Comparison of ENCODE assay signal across 8 cellular contexts in the genomic region with DNA sequence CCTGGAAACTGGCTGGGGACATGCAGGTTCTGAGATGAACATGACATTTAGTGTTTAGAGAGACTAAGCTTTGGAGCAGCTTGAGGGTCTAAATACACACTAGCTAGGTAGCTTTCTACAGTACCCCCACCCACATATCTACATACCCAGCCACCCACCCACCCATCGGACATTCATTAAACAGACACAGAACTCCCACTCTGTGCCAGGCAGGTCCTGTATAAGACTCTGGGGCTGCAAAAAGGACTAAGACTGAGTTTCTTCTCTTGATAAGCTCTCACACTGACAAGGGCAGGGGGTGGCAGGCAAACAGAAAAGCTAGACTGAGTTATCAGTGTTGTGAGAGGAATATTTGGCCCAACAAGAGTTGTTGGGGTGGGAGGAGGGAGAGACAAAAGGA. TPM values are rescaled to one million over a fixed set of nuclear protein-coding genes. Genes with fewer than 3 reads are reported as not detected.
DNase-seq lines count a peak whose midpoint lies in the region; ATAC-seq, FAIRE-seq and TF ChIP-seq lines count a peak whose summit lies in the region.

No MANE protein-coding gene starts in this region.

- DNase-seq in CD4-positive, alpha-beta T cell, result no peak
- no peak for DNase-seq in pancreas
- DNase-seq in stimulated activated CD4-positive, alpha-beta T cell treated with anti-CD3 and anti-CD28 coated beads, Interleukin-4, amount 100 ng/mL, for 1 hour, result no peak
- DNase-seq in COLO829 (ENCODE audit: low spot score), result no peak
- no peak for DNase-seq in aorta

- POLR2A ChIA-PET in CD4-positive, alpha-beta T cell (lab: Charles Lee), result interaction anchor here (0.5 to 5.5 kb wide), 14 partner anchors 7 to 393 kb away, joined by 3 to 194 read pairs (median 5); a partner anchor contains a TSS

- peaks cover 78% of the 10 kb centered on the region for H3K4me1 Mint-ChIP-seq in CD4-positive, alpha-beta T cell (ENCODE audit: low read depth)

- H3K9me3 ChIP-seq in CD4-positive, alpha-beta T cell (ENCODE audit: control insufficient read depth, low read length), result no peaks in the 10 kb centered on the region
- H3K9me3 ChIP-seq in esophagus (ENCODE audit: control insufficient read depth in 2 of 2, insufficient read depth in 1 of 2, low read depth in 1 of 2, low read length in 1 of 2), result no peaks in the 10 kb centered on the region
- no peaks in the 10 kb centered on the region for H3K9me3 ChIP-seq in pancreas
- H3K9me3 ChIP-seq in aorta (ENCODE audit: control insufficient read depth, low read length), result no peaks in the 10 kb centered on the region

- WGBS in esophagus, 2 donors, result 66 to 87% methylated on average over 1 of the region's 1 CpG
- WGBS in pancreas, 2 donors, result 75 to 82% methylated on average over 1 of the region's 1 CpG
- 38 to 39% methylated on average over 1 of the region's 1 CpG for WGBS in aorta, 2 donors

- H3K4me3 ChIP-seq in esophagus (ENCODE audit: low read depth in 1 of 2, low read length in 2 of 2) (no peak overlapping the region), pancreas (no peak overlapping the region), aorta (ENCODE audit: low read length in 2 of 2) (no peak overlapping the region)

- CTCF ChIA-PET in CD4-positive, alpha-beta T cell (lab: Charles Lee), result interaction anchor here (0.9 to 6.3 kb wide), 4 partner anchors 12 to 280 kb away, joined by 3 to 74 read pairs (median 14); a partner anchor contains a TSS

- peak overlapping the region; percentile 97 for H3K27ac Mint-ChIP-seq in CD4-positive, alpha-beta T cell

- no peaks in the 10 kb centered on the region for H3K27me3 Mint-ChIP-seq in CD4-positive, alpha-beta T cell

- H3K36me3 ChIP-seq in esophagus (ENCODE audit: control insufficient read depth in 2 of 2, insufficient read depth in 2 of 2, low read length in 1 of 2) (peaks cover 0 to 5% of the 10 kb centered on the region in 2 donors), pancreas (no peaks in the 10 kb centered on the region), aorta (ENCODE audit: control insufficient read depth in 1 of 2, insufficient read depth in 2 of 2, low read length in 1 of 2) (no peaks in the 10 kb centered on the region)

- ATAC-seq in CD4-positive, alpha-beta T cell (ENCODE audit: poor library complexity), result no peak
- no peak for ATAC-seq in pancreas
- no peak for ATAC-seq in GM18867 (IDR thresholded peaks at IDR 0.05; ENCODE audit: unreplicated experiment)
- no peak for ATAC-seq in aorta (ENCODE audit: low FRiP score)

- H3K27ac ChIP-seq in CD4-positive, alpha-beta T cell (ENCODE audit: low read depth, low read length), result peak overlapping the region; percentile 93
- H3K27ac ChIP-seq in VCaP (peak overlapping the region; percentile 98), esophagus (ENCODE audit: low read depth in 2 of 2, low read length in 1 of 2) (peak overlapping the region; percentile 76 to 88), pancreas (peak overlapping the region in 3 of 4 donors; percentile 46 to 80 (median 74)), aorta (ENCODE audit: low read depth in 1 of 2, low read length in 2 of 2) (peak overlapping the region in 1 of 2 donors; percentile 54)

- TF ChIP-seq CTCF in CD4-positive, alpha-beta T cell (IDR thresholded peaks at IDR 0.05), result no peak
- no peak for TF ChIP-seq CTCF in VCaP (conservative IDR thresholded peaks at IDR 0.05)
- TF ChIP-seq CTCF in pancreas (IDR thresholded peaks at IDR 0.05), result no peak

- FAIRE-seq in pancreas (lab: Jason Lieb, UNC), result no peak

- no peaks in the 10 kb centered on the region for H3K9me3 Mint-ChIP-seq in CD4-positive, alpha-beta T cell

- peaks cover 48% of the 10 kb centered on the region for H3K36me3 Mint-ChIP-seq in CD4-positive, alpha-beta T cell (ENCODE audit: low read depth)

- no peaks in the 10 kb centered on the region for H3K27me3 ChIP-seq in CD4-positive, alpha-beta T cell (ENCODE audit: control insufficient read depth, insufficient read depth, low read length)
- no peaks in the 10 kb centered on the region for H3K27me3 ChIP-seq in esophagus (ENCODE audit: control insufficient read depth in 1 of 2, insufficient read depth in 2 of 2, low read length in 2 of 2)
- no peaks in the 10 kb centered on the region for H3K27me3 ChIP-seq in pancreas
- no peaks in the 10 kb centered on the region for H3K27me3 ChIP-seq in aorta (ENCODE audit: control insufficient read depth in 1 of 2, insufficient read depth in 2 of 2, low read length in 1 of 2)

- intact Hi-C loops in CD4-positive, alpha-beta T cell (cut with DNase I, micrococcal nuclease), result loop anchor here (1.0 to 5.0 kb wide), 3 partner anchors 13 to 60 kb away; a partner anchor contains a TSS
- intact Hi-C loops in pancreas (cut with DNase I) (no loop called here), aorta (cut with DNase I) (no loop called here)

- H3K4me3 Mint-ChIP-seq in CD4-positive, alpha-beta T cell, result peak overlapping the region; percentile 88

- H3K4me1 ChIP-seq in esophagus (ENCODE audit: control insufficient read depth in 2 of 2, insufficient read depth in 2 of 2, low read length in 1 of 2), result peaks cover 23 to 33% of the 10 kb centered on the region in 2 donors
- H3K4me1 ChIP-seq in pancreas, result peaks cover 7 to 37% (median 10%) of the 10 kb centered on the region in 3 donors
- H3K4me1 ChIP-seq in aorta (ENCODE audit: control insufficient read depth in 1 of 2, insufficient read depth in 2 of 2, low read length in 2 of 2), result peaks cover 0 to 5% of the 10 kb centered on the region in 2 donors

RNA-seq across cellular contexts. Expression of a gene that starts 6.7 kb away (rescaled TPM):
- total RNA-seq in CD4-positive, alpha-beta T cell, result 100 to 1,000 TPM; 156 to 163 TPM
- polyA plus RNA-seq in esophagus, result 10 to 100 TPM; 33.1 to 55.3 TPM
- 10 to 100 TPM; 12.5 to 39.3 (median 15.8) TPM for total RNA-seq in pancreas
- polyA plus RNA-seq in pancreas, result 10 to 100 TPM; 26.4 to 36.0 TPM
- total RNA-seq in aorta, result 100 to 1,000 TPM; 113 to 133 TPM
- 10 to 100 TPM; 52.8 to 81.2 TPM for polyA plus RNA-seq in aorta

RNA-seq across cellular contexts. Expression of a gene that starts 13.4 kb away (rescaled TPM):
- 10 to 100 TPM; 18.4 to 21.3 TPM for total RNA-seq in CD4-positive, alpha-beta T cell
- 10 to 100 TPM; 38.2 to 77.1 TPM for polyA plus RNA-seq in esophagus
- 10 to 100 TPM; 24.6 to 29.5 (median 27.0) TPM for total RNA-seq in pancreas
- 10 to 100 TPM; 21.8 to 41.5 TPM for polyA plus RNA-seq in pancreas
- 10 to 100 TPM; 55.6 to 61.7 TPM for total RNA-seq in aorta
- 10 to 100 TPM; 81.0 to 90.7 TPM for polyA plus RNA-seq in aorta

RNA-seq across cellular contexts. Expression of a gene that starts 37.7 kb away (rescaled TPM):
- total RNA-seq in CD4-positive, alpha-beta T cell, result under 1 TPM; 0.05 to 0.06 TPM
- polyA plus RNA-seq in esophagus, result 1 to 10 TPM; 2.0 to 2.9 TPM
- total RNA-seq in pancreas, result 1 to 10 TPM in 2 of 6 donors, under 1 TPM in 4; 0.12 to 3.3 (median 0.34) TPM
- under 1 TPM; 0.31 to 0.42 TPM for polyA plus RNA-seq in pancreas
- total RNA-seq in aorta, result 10 to 100 TPM; 37.5 to 48.5 TPM
- 10 to 100 TPM; 17.4 to 18.4 TPM for polyA plus RNA-seq in aorta

Comparison
In these comparisons a context has a peak if more than half of its experiments do, and no peak if none do; other contexts are left out.
1. RNA of a gene that starts 37.7 kb away (total RNA-seq): 37.5 to 48.5 TPM in aorta; 0.12 to 3.3 TPM in pancreas and 0.05 to 0.06 TPM in CD4-positive, alpha-beta T cell; every median in the first group is over 4 times any median in the second.
2. intact Hi-C loops: an anchor here in CD4-positive, alpha-beta T cell (1.0 to 5.0 kb wide); none called in pancreas and aorta.